ENCODE assay signal across 31 cellular contexts in genomic region chr11:65207918-65208784, GRCh38. TPM values are rescaled to one million over a fixed set of nuclear protein-coding genes. Genes with fewer than 3 reads are reported as not detected.
A peak's percentile ranks its signal among the peaks of the same experiment; 100 is the strongest.
DNase-seq lines count a peak whose midpoint lies in the region; ATAC-seq and TF ChIP-seq lines count a peak whose summit lies in the region.
"Had no signal": no experiment of that assay in that cellular context is flagged by ENCODE, and none has a peak within 500 bp of the region (broad histone marks: within the 10 kb centered on the region; RNA-seq: fewer than 3 reads in every experiment).

No MANE protein-coding gene starts in this region.

- peak; percentile 46 for DNase-seq in activated CD8-positive, alpha-beta memory T cell treated with anti-CD3 and anti-CD28 coated beads, Interleukin-2, amount 50 U/mL, for 48 hours
- no peak for DNase-seq in activated CD8-positive, alpha-beta memory T cell treated with anti-CD3 and anti-CD28 coated beads, Interleukin-2, amount 50 U/mL, for 4 hours
- peak; percentile 44 for DNase-seq in WERI-Rb-1
- no peak for DNase-seq in lower lobe of right lung
- no peak for DNase-seq in upper lobe of right lung
- no peak for DNase-seq in NCI-H187 treated with DMSO at 0.1 percent for 48 hours (lab: John Stamatoyannopoulos, UW)
- DNase-seq: activated naive CD4-positive, alpha-beta T cell; activated T-cell treated with anti-CD3 and anti-CD28 coated beads, Interleukin-2, amount 50 U/mL, for 48 hours; cerebellar nuclear complex; DMS53; islet precursor cell; NCI-H146; NCI-H446 treated with DMSO at 0.1 percent for 48 hours; NK-92 treated with Interleukin-12 subunit alpha and Interleukin-12 subunit beta, amount 100 ng/mL, for 24 hours; stimulated activated naive CD8-positive, alpha-beta T cell treated with anti-CD3 and anti-CD28 coated beads, Interleukin-15, amount 100 ng/mL, for 72 hours; T-cell; thyroid gland had no signal

- intact Hi-C loops in lower lobe of right lung (cut with DNase I) (no loop called here), upper lobe of right lung (cut with DNase I) (no loop called here)

- ATAC-seq in lower lobe of right lung (peak; percentile 56 to 64), upper lobe of right lung (peak; percentile 45), GM19455 (IDR thresholded peaks at IDR 0.05; ENCODE audit: unreplicated experiment) (no peak), HG02973 (IDR thresholded peaks at IDR 0.05; ENCODE audit: unreplicated experiment) (no peak)
- ATAC-seq: A549; body of pancreas; HCT116; HepG2; natural killer cell treated with Interleukin-12 subunit alpha and Interleukin-12 subunit beta and Interleukin-15 and Interleukin-18, amount 100 ng/mL, for 72 hours; Panc1; stimulated activated naive CD8-positive, alpha-beta T cell treated with anti-CD3 and anti-CD28 coated beads, Interleukin-15, amount 100 ng/mL, for 72 hours; T-cell had no signal

- H3K9me3 ChIP-seq in WERI-Rb-1 (ENCODE audit: severe bottlenecking) (no peaks in the 10 kb centered on the region), lower lobe of right lung (no peaks in the 10 kb centered on the region), upper lobe of right lung (no peaks in the 10 kb centered on the region)
- H3K9me3 ChIP-seq: A549, adrenal gland, body of pancreas, thyroid gland had no signal

- H3K27ac ChIP-seq in WERI-Rb-1 (no peak overlapping the region), lower lobe of right lung (no peak overlapping the region), upper lobe of right lung (peak overlapping the region; percentile 30)
- H3K27ac ChIP-seq: A549, adrenal gland, body of pancreas, epithelial cell of prostate, thyroid gland had no signal

- H3K4me1 ChIP-seq in lower lobe of right lung (peaks cover 14% of the 10 kb centered on the region), upper lobe of right lung (peaks cover 13% of the 10 kb centered on the region)
- H3K4me1 ChIP-seq: A549, adrenal gland, thyroid gland had no signal

- H3K36me3 ChIP-seq in WERI-Rb-1: peaks cover 49% of the 10 kb centered on the region
- peaks cover 90% of the 10 kb centered on the region for H3K36me3 ChIP-seq in lower lobe of right lung
- H3K36me3 ChIP-seq in upper lobe of right lung: peaks cover 75% of the 10 kb centered on the region

- no peak overlapping the region for H3K4me3 ChIP-seq in WERI-Rb-1 (ENCODE audit: low read depth, low read length)
- H3K4me3 ChIP-seq in lower lobe of right lung: no peak overlapping the region
- H3K4me3 ChIP-seq in upper lobe of right lung: no peak overlapping the region
- H3K4me3 ChIP-seq: A549, adrenal gland, body of pancreas, skin epidermis, thyroid gland had no signal

- H3K27me3 ChIP-seq in WERI-Rb-1 (ENCODE audit: insufficient read depth, low read depth, severe bottlenecking) (no peaks in the 10 kb centered on the region), lower lobe of right lung (ENCODE audit: low read depth) (no peaks in the 10 kb centered on the region), upper lobe of right lung (no peaks in the 10 kb centered on the region)
- H3K27me3 ChIP-seq: adrenal gland, body of pancreas, thyroid gland had no signal

- TF ChIP-seq CTCF in WERI-Rb-1 (IDR thresholded peaks at IDR 0.05; ENCODE audit: low read depth, low read length) (no peak), lower lobe of right lung (IDR thresholded peaks at IDR 0.05) (no peak), upper lobe of right lung (IDR thresholded peaks at IDR 0.05) (no peak)

RNA-seq across cellular contexts. Expression of gene CAPN1, which starts 26.4 kb away (rescaled TPM):
- total RNA-seq in lower lobe of right lung (176 TPM), upper lobe of right lung (179 TPM)

RNA-seq across cellular contexts. Expression of gene SPDYC, which starts 38.1 kb away (rescaled TPM):
- total RNA-seq in lower lobe of right lung (not detected), upper lobe of right lung (not detected)
- total RNA-seq: adrenal gland; body of pancreas; lower leg skin; natural killer cell treated with Interleukin-12 subunit alpha and Interleukin-12 subunit beta and Interleukin-15 and Interleukin-18, amount 100 ng/mL, for 72 hours; osteocyte; renal cortical epithelial cell; T-cell; thyroid gland had no signal

RNA-seq across cellular contexts. Expression of gene POLA2, which starts 53.6 kb away (rescaled TPM):
- total RNA-seq in lower lobe of right lung (8.7 TPM), upper lobe of right lung (9.5 TPM)

Comparison
In these comparisons a context has a peak if more than half of its experiments do, and no peak if none do; other contexts are left out.
1. DNase-seq: peak in activated CD8-positive, alpha-beta memory T cell treated with anti-CD3 and anti-CD28 coated beads, Interleukin-2, amount 50 U/mL, for 48 hours (single experiment) and WERI-Rb-1 (single experiment); none in activated CD8-positive, alpha-beta memory T cell treated with anti-CD3 and anti-CD28 coated beads, Interleukin-2, amount 50 U/mL, for 4 hours (single experiment), lower lobe of right lung (single experiment), upper lobe of right lung (single experiment) and NCI-H187 treated with DMSO at 0.1 percent for 48 hours (single experiment).
2. ATAC-seq: peak in lower lobe of right lung (2 of 2) and upper lobe of right lung (single experiment); none in GM19455 (single experiment) and HG02973 (single experiment).